Comparison of ENCODE assay signal across 17 cellular contexts in the genomic region with DNA sequence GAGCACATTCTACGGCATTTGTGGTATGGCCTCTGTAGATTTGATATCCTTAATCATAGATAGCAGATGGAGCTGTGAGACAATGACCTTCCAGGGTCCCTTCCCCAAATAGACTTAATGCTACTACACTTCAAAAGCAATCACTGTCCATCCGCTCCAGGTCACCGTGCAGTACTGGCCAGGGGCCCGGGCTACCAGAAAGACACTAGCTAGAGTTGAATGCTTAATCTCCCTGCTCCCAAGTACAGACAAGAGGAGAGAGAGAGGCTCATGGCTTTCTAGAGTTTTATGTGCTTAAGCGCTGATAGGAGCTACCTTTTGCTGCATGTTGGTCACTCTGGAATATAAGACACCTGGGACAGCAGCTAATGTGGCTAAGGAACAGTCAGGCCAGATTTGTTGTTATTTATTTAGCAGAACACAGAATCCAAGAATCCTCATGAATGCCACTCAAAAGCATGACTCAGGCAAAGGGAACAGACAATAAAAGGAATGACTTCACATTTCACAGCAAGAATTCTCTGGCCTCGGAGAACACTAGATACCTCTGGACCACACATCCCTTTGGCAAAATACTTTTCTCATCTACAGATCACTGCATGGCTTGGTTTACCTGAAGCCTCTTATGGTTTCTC.
DNase-seq lines count a peak whose midpoint lies in the region; ATAC-seq, FAIRE-seq and TF ChIP-seq lines count a peak whose summit lies in the region.
"Had no signal": no experiment of that assay in that cellular context is flagged by ENCODE, and none has a peak within 500 bp of the region (broad histone marks: within the 10 kb centered on the region; RNA-seq: fewer than 3 reads in every experiment).

No MANE protein-coding gene starts in this region.

- intact Hi-C loops in pancreas (cut with DNase I) = loop anchor here in 1 of 3 donors (5.0 to 10.0 kb wide), 2 partner anchors 130 to 393 kb away; no protein-coding TSS in a partner anchor

- in situ Hi-C loops in G401 (cut with HindIII; ENCODE audit: low sequenced_read_pairs) = no loop called here
- in situ Hi-C loops in astrocyte of the spinal cord (cut with HindIII; ENCODE audit: low sequenced_read_pairs) = no loop called here

- peak overlapping the region; percentile 57 for H2AFZ ChIP-seq in neuron (ENCODE audit: low read depth, low read length)

- FAIRE-seq in pancreas (lab: Jason Lieb, UNC) = no peak
- FAIRE-seq: GM18507 had no signal

- H3K4me1 ChIP-seq in neuron (ENCODE audit: insufficient read depth, low read length) (peaks cover 19% of the 10 kb centered on the region), pancreas (no peaks in the 10 kb centered on the region)
- H3K4me1 ChIP-seq: body of pancreas, upper lobe of right lung had no signal

- CTCF ChIA-PET in HEK293T (lab: Yijun Ruan, JAX) = interaction anchor here (0.8 kb wide), 1 partner anchor 68 kb away, joined by 3 read pairs; no protein-coding TSS in a partner anchor

- no peak for ATAC-seq in pancreas
- ATAC-seq in GM18867 (IDR thresholded peaks at IDR 0.05; ENCODE audit: unreplicated experiment) = no peak
- no peak for ATAC-seq in GM18907 (IDR thresholded peaks at IDR 0.05; ENCODE audit: unreplicated experiment)
- ATAC-seq: activated T-cell treated with anti-CD3 and anti-CD28 coated beads, Interleukin-2, amount 50 U/mL, for 4 hours; body of pancreas; left lobe of liver; Panc1; upper lobe of right lung had no signal

- POLR2A ChIA-PET in HEK293T (lab: Yijun Ruan, JAX) = interaction anchor here (0.9 kb wide), 1 partner anchor 392 kb away, joined by 3 read pairs; no protein-coding TSS in a partner anchor

- TF ChIP-seq CTCF in astrocyte of the spinal cord (IDR thresholded peaks at IDR 0.05; ENCODE audit: low read depth, low read length) (no peak), pancreas (IDR thresholded peaks at IDR 0.05) (no peak)

- no peaks in the 10 kb centered on the region for H3K36me3 ChIP-seq in neuron (ENCODE audit: insufficient read depth, low read length)
- no peaks in the 10 kb centered on the region for H3K36me3 ChIP-seq in pancreas
- H3K36me3 ChIP-seq: upper lobe of right lung had no signal

- DNase-seq in G401 (ENCODE audit: low spot score) = peak; percentile 37
- DNase-seq in HEK293T (ENCODE audit: extremely low spot score) = no peak
- DNase-seq in astrocyte of the spinal cord (ENCODE audit: low read depth, low spot score) = peak; percentile 61
- no peak for DNase-seq in pancreas
- DNase-seq: activated CD8-positive, alpha-beta memory T cell treated with anti-CD3 and anti-CD28 coated beads for 24 hours; activated naive CD4-positive, alpha-beta T cell treated with anti-CD3 and anti-CD28 coated beads, Interleukin-2, amount 10 ng/mL, durations not matched to agents 7 days and 5 days; activated T-cell treated with anti-CD3 and anti-CD28 coated beads, Interleukin-2, amount 50 U/mL, for 4 hours; NCI-H82; upper lobe of right lung had no signal

- H3K4me3 ChIP-seq in astrocyte of the spinal cord (ENCODE audit: low read depth, low read length) = no peak overlapping the region
- H3K4me3 ChIP-seq in neuron (ENCODE audit: low read length) = no peak overlapping the region
- H3K4me3 ChIP-seq in pancreas = no peak overlapping the region
- H3K4me3 ChIP-seq: body of pancreas, upper lobe of right lung had no signal

- no peaks in the 10 kb centered on the region for H3K27me3 ChIP-seq in neuron (ENCODE audit: insufficient read depth, low read length)
- no peaks in the 10 kb centered on the region for H3K27me3 ChIP-seq in pancreas
- H3K27me3 ChIP-seq: body of pancreas, upper lobe of right lung had no signal

- H3K9me3 ChIP-seq in neuron (ENCODE audit: low read length) (no peaks in the 10 kb centered on the region), pancreas (no peaks in the 10 kb centered on the region)
- H3K9me3 ChIP-seq: body of pancreas, upper lobe of right lung had no signal

- WGBS in pancreas, 2 donors = 82 to 89% methylated on average over 6 of the region's 6 CpGs

- H3K27ac ChIP-seq in pancreas = no peak overlapping the region
- H3K27ac ChIP-seq: body of pancreas, HL-60, upper lobe of right lung had no signal

TF ChIP-seq in HEK293T, 16 proteins besides CTCF, POLR2A, EP300 and RAD21:
- TF ChIP-seq SUZ12 (IDR thresholded peaks at IDR 0.05) = no peak
- TF ChIP-seq ZNF384 (IDR thresholded peaks at IDR 0.05) = no peak
- TF ChIP-seq, protein P1, sequence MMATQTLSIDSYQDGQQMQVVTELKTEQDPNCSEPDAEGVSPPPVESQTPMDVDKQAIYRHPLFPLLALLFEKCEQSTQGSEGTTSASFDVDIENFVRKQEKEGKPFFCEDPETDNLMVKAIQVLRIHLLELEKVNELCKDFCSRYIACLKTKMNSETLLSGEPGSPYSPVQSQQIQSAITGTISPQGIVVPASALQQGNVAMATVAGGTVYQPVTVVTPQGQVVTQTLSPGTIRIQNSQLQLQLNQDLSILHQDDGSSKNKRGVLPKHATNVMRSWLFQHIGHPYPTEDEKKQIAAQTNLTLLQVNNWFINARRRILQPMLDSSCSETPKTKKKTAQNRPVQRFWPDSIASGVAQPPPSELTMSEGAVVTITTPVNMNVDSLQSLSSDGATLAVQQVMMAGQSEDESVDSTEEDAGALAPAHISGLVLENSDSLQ (IDR thresholded peaks at IDR 0.05) = 0 out of 2 replicates have a peak, but pooled peaks have one; percentile 25
- TF ChIP-seq NFRKB (IDR thresholded peaks at IDR 0.05) = no peak
- TF ChIP-seq FOXM1 (IDR thresholded peaks at IDR 0.05; ENCODE audit: borderline replicate concordance) = no peak
TF ChIP-seq in HEK293T: peak in this region for 1.

Comparison
In these comparisons a context has a peak if more than half of its experiments do, and no peak if none do; other contexts are left out.
1. DNase-seq: peak in G401 (single experiment) and astrocyte of the spinal cord (single experiment); none in HEK293T (single experiment) and pancreas (0 of 6).